In the genomic region with DNA sequence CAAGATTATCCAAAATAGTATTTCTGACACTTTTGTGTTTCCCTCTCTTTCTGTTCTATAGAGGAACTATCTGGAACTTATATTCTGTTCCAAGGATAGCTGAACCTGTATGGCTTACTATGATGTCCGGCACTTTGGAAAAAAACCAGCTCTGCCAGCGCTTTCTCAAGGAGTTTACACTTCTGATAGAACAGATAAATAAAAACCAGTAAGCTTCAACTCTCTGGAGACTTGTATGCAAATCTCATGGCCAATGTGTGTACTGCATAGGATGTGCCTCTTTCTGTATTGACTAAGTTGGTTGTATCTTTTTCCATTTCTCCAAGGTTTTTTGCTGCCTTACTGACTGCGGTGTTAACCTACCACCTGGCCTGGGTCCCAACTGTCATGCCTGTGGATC, we compare ENCODE assay signal across 16 cellular contexts.
A peak's percentile ranks its signal among the peaks of the same experiment; 100 is the strongest.
DNase-seq lines count a peak whose midpoint lies in the region; ATAC-seq, FAIRE-seq and TF ChIP-seq lines count a peak whose summit lies in the region.
"Had no signal": no experiment of that assay in that cellular context is flagged by ENCODE, and none has a peak within 500 bp of the region (broad histone marks: within the 10 kb centered on the region; RNA-seq: fewer than 3 reads in every experiment).

No MANE protein-coding gene starts in this region.

- intact Hi-C loops in right cardiac atrium (cut with DNase I), result loop anchor here in 2 of 4 donors (10.0 kb wide), 2 partner anchors 334 to 584 kb away; no protein-coding TSS in a partner anchor

- no peaks in the 10 kb centered on the region for H3K79me2 ChIP-seq in Karpas-422 (ENCODE audit: low read length)

- H4K20me1 ChIP-seq in Karpas-422 (ENCODE audit: insufficient read depth, low read depth, low read length), result no peaks in the 10 kb centered on the region

- peak; percentile 64 for FAIRE-seq in GM12892 (lab: Jason Lieb, UNC)
- FAIRE-seq: endothelial cell of umbilical vein, keratinocyte had no signal

- no peaks in the 10 kb centered on the region for H3K9me2 ChIP-seq in Karpas-422 (replicated peaks; ENCODE audit: insufficient read depth, low read length)

- no peak overlapping the region for H3K4me2 ChIP-seq in Karpas-422 (ENCODE audit: low read depth, low read length, poor library complexity, severe bottlenecking)

- H3K36me3 ChIP-seq in Karpas-422 (ENCODE audit: insufficient read depth, low read length), result no peaks in the 10 kb centered on the region

- H3K27ac ChIP-seq in right cardiac atrium (ENCODE audit: low read length) (no peak overlapping the region), Karpas-422 (ENCODE audit: low read length) (no peak overlapping the region)
- H3K27ac ChIP-seq: adrenal gland, tibial nerve had no signal

- H3K9me3 ChIP-seq in right cardiac atrium (ENCODE audit: control insufficient read depth, low read length) (no peaks in the 10 kb centered on the region), Karpas-422 (ENCODE audit: low read length) (no peaks in the 10 kb centered on the region)
- H3K9me3 ChIP-seq: adrenal gland, tibial nerve had no signal

- ATAC-seq in GM19455 (IDR thresholded peaks at IDR 0.05; ENCODE audit: unreplicated experiment) (peak; percentile 54), HG02870 (IDR thresholded peaks at IDR 0.05; ENCODE audit: unreplicated experiment) (peak; percentile 41), HG03521 (IDR thresholded peaks at IDR 0.05; ENCODE audit: unreplicated experiment) (peak; percentile 61), right cardiac atrium (no peak)
- ATAC-seq: Panc1 had no signal

- 91% methylated on average over 3 of the region's 3 CpGs for WGBS in right cardiac atrium

- H3K27me3 ChIP-seq in right cardiac atrium (ENCODE audit: control insufficient read depth, insufficient read depth), result no peaks in the 10 kb centered on the region
- H3K27me3 ChIP-seq in Karpas-422 (ENCODE audit: low read length), result no peaks in the 10 kb centered on the region
- H3K27me3 ChIP-seq: adrenal gland, tibial nerve had no signal

- H2AFZ ChIP-seq in Karpas-422 (ENCODE audit: low read length), result no peak overlapping the region

- H3K4me3 ChIP-seq in right cardiac atrium (ENCODE audit: low read length) (no peak overlapping the region), Karpas-422 (ENCODE audit: low read length) (no peak overlapping the region)
- H3K4me3 ChIP-seq: adrenal gland, tibial nerve had no signal

- DNase-seq in GM12892 (ENCODE audit: insufficient read length) (no peak), right cardiac atrium (no peak), NCI-H187 treated with DMSO at 0.1 percent for 48 hours (lab: John Stamatoyannopoulos, UW) (no peak), Karpas-422 (no peak)
- no peak for DNase-seq in activated naive CD4-positive, alpha-beta T cell treated with Interleukin-2 at 50 U/mL for 16 hours
- DNase-seq: adrenal gland, Calu3, IMR-90, NCI-H1417 had no signal

- no peak overlapping the region for H3K9ac ChIP-seq in Karpas-422 (ENCODE audit: low read length)

- TF ChIP-seq POLR2A in GM12892 (IDR thresholded peaks at IDR 0.05; ENCODE audit: low read depth, low read length), result no peak

- no peaks in the 10 kb centered on the region for H3K4me1 ChIP-seq in right cardiac atrium (ENCODE audit: control insufficient read depth, insufficient read depth, low read length)
- H3K4me1 ChIP-seq in Karpas-422 (ENCODE audit: low read length), result no peaks in the 10 kb centered on the region
- H3K4me1 ChIP-seq: adrenal gland had no signal

Comparison
In these comparisons a context has a peak if more than half of its experiments do, and no peak if none do; other contexts are left out.
1. ATAC-seq: peak in GM19455 (single experiment), HG02870 (single experiment) and HG03521 (single experiment); none in right cardiac atrium (0 of 2).